In genomic region chr3:10321630-10322354, GRCh38 we compare ENCODE assay signal across 9 cellular contexts. TPM values are rescaled to one million over a fixed set of nuclear protein-coding genes. Genes with fewer than 3 reads are reported as not detected.
DNase-seq lines count a peak whose midpoint lies in the region; ATAC-seq and TF ChIP-seq lines count a peak whose summit lies in the region.
"Had no signal": no experiment of that assay in that cellular context is flagged by ENCODE, and none has a peak within 500 bp of the region (broad histone marks: within the 10 kb centered on the region; RNA-seq: fewer than 3 reads in every experiment).

No MANE protein-coding gene starts in this region.

- intact Hi-C loops in sigmoid colon (cut with DNase I), result loop anchor here (5.0 kb wide), 1 partner anchor 74 kb away; the partner anchor contains the start of gene TATDN2

- H4K20me1 ChIP-seq in DOHH2 (ENCODE audit: control insufficient read depth, insufficient read depth, low read depth, low read length), result 0 out of 2 replicates have a peak, but pooled peaks cover 4% of the 10 kb centered on the region

- no peak for ATAC-seq in GM21717 (IDR thresholded peaks at IDR 0.05; ENCODE audit: unreplicated experiment)
- ATAC-seq in HG02840 (IDR thresholded peaks at IDR 0.05; ENCODE audit: low FRiP score, unreplicated experiment), result no peak

- H3K4me2 ChIP-seq in DOHH2 (ENCODE audit: low read length), result peak overlapping the region; percentile 95; the same call in 1 of the 2 replicates

- H3K4me1 ChIP-seq in DOHH2 (ENCODE audit: control insufficient read depth, low read length), result peaks cover 10% of the 10 kb centered on the region
- peaks cover 5% of the 10 kb centered on the region; the same call in 1 of the 2 replicates for H3K4me1 ChIP-seq in SJSA1 (replicated peaks)
- peaks cover 0 to 26% (median 21%) of the 10 kb centered on the region in 4 donors for H3K4me1 ChIP-seq in sigmoid colon

- TF ChIP-seq EP300 in sigmoid colon (IDR thresholded peaks at IDR 0.05), result no peak

- TF ChIP-seq POLR2A in sigmoid colon (IDR thresholded peaks at IDR 0.05), result no peak

- H3K27ac ChIP-seq in DOHH2 (ENCODE audit: low read depth, low read length) (no peak overlapping the region), SJSA1 (peak overlapping the region; percentile 39; the same call in 1 of the 2 replicates), sigmoid colon (peak overlapping the region; percentile 75 to 86 (median 84))
- H3K27ac ChIP-seq: cardiac muscle cell had no signal

- H3K36me3 ChIP-seq in DOHH2 (ENCODE audit: control insufficient read depth, low read length) (peaks cover 29% of the 10 kb centered on the region), SJSA1 (peaks cover 30% of the 10 kb centered on the region), sigmoid colon (peaks cover 0 to 19% (median 11%) of the 10 kb centered on the region in 4 donors)

- peaks cover 35% of the 10 kb centered on the region for H3K79me2 ChIP-seq in DOHH2 (ENCODE audit: control insufficient read depth, low read length)

- H3K9me3 ChIP-seq in DOHH2 (ENCODE audit: control insufficient read depth, insufficient read depth, low read length) (no peaks in the 10 kb centered on the region), SJSA1 (replicated peaks) (no peaks in the 10 kb centered on the region), sigmoid colon (no peaks in the 10 kb centered on the region)

- H3K4me3 ChIP-seq in DOHH2 (ENCODE audit: low read length), result no peak overlapping the region
- no peak overlapping the region; the same call in 1 of the 2 replicates for H3K4me3 ChIP-seq in SJSA1
- peak overlapping the region; percentile 85 to 92 (median 89) for H3K4me3 ChIP-seq in sigmoid colon

- H3K4me1 Mint-ChIP-seq in endothelial cell (ENCODE audit: unreplicated experiment), result peaks cover 61% of the 10 kb centered on the region

- H3K27me3 Mint-ChIP-seq in endothelial cell (ENCODE audit: unreplicated experiment), result peaks cover 14% of the 10 kb centered on the region

- H3K27ac Mint-ChIP-seq in endothelial cell (ENCODE audit: unreplicated experiment), result peak overlapping the region; percentile 72

- H3K36me3 Mint-ChIP-seq in endothelial cell (ENCODE audit: low read depth, unreplicated experiment), result peaks cover 26% of the 10 kb centered on the region

- DNase-seq in SJSA1 (ENCODE audit: low read depth in 1 of 2, low spot score in 2 of 2), result no peak
- DNase-seq in endothelial cell (ENCODE audit: low spot score), result no peak
- DNase-seq in sigmoid colon, result peak; percentile 59
- no peak for DNase-seq in NCI-H446 treated with DMSO at 0.1 percent for 48 hours (lab: John Stamatoyannopoulos, UW)

- 91 to 93% methylated on average over 8 of the region's 8 CpGs for WGBS in sigmoid colon, 2 donors

- peak overlapping the region; percentile 85 for H3K4me3 Mint-ChIP-seq in endothelial cell (ENCODE audit: unreplicated experiment)

- H3K9me3 Mint-ChIP-seq in endothelial cell (ENCODE audit: unreplicated experiment), result no peaks in the 10 kb centered on the region

- no peaks in the 10 kb centered on the region for H3K9me2 ChIP-seq in DOHH2 (replicated peaks; ENCODE audit: control insufficient read depth, low read length)

- no peaks in the 10 kb centered on the region for H3F3A ChIP-seq in DOHH2 (ENCODE audit: control insufficient read depth, insufficient read depth)

- no peak for TF ChIP-seq CTCF in DOHH2 (IDR thresholded peaks at IDR 0.05; ENCODE audit: low read depth, low read length, poor library complexity, severe bottlenecking)
- no peak for TF ChIP-seq CTCF in endothelial cell (IDR thresholded peaks at IDR 0.05; ENCODE audit: unreplicated experiment)
- TF ChIP-seq CTCF in sigmoid colon (IDR thresholded peaks at IDR 0.05), result no peak

- H3K27me3 ChIP-seq in DOHH2 (ENCODE audit: control insufficient read depth, low read length) (no peaks in the 10 kb centered on the region; the same call in 1 of the 2 replicates), SJSA1 (replicated peaks) (no peaks in the 10 kb centered on the region), sigmoid colon (no peaks in the 10 kb centered on the region)

RNA-seq across cellular contexts. Expression of gene SEC13, which starts 0.9 kb away (rescaled TPM):
- 168 and 188 TPM in 2 replicates for total RNA-seq in SJSA1 (2014; rRNA removed; shearing (Covaris generic))
- total RNA-seq in endothelial cell (ENCODE audit: unreplicated experiment) (367 TPM), sigmoid colon (10 to 100 TPM; 53.5 to 87.2 (median 67.1) TPM)
- polyA plus RNA-seq in sigmoid colon, result 100 to 1,000 TPM; 125 to 178 (median 134) TPM

RNA-seq across cellular contexts. Expression of gene GHRL, which starts 29.0 kb away (rescaled TPM):
- 0.21 TPM in 1 of 2 replicates, not detected in the other for total RNA-seq in SJSA1 (2014; rRNA removed; shearing (Covaris generic))
- total RNA-seq in endothelial cell (ENCODE audit: unreplicated experiment) (0.62 TPM), sigmoid colon (under 1 TPM in 2 of 4 donors, not detected in 2; 0.54 to 0.71 TPM)
- polyA plus RNA-seq in sigmoid colon, result 1 to 10 TPM in 1 of 3 donors, not detected in 2; 1.5 TPM
- total RNA-seq: G401 had no signal

Comparison
In these comparisons a context has a peak if more than half of its experiments do, and no peak if none do; other contexts are left out.
1. H3K4me3 ChIP-seq: peak in sigmoid colon (4 of 4); none in DOHH2 (single experiment) and SJSA1 (single experiment).